Comparison of ENCODE assay signal across 8 cellular contexts in genomic region chr5:179805529-179806249, GRCh38. TPM values are rescaled to one million over a fixed set of nuclear protein-coding genes. Genes with fewer than 3 reads are reported as not detected.
DNase-seq lines count a peak whose midpoint lies in the region; ATAC-seq, FAIRE-seq and TF ChIP-seq lines count a peak whose summit lies in the region.

No MANE protein-coding gene starts in this region.

- no peaks in the 10 kb centered on the region for H3K27me3 ChIP-seq in K562 (ENCODE audit: control insufficient read depth in 2 of 2, insufficient read depth in 2 of 2, low read length in 2 of 2)
- no peaks in the 10 kb centered on the region for H3K27me3 ChIP-seq in keratinocyte (ENCODE audit: control insufficient read depth, extremely low read depth, insufficient read depth, low read length)

- dilution Hi-C loops in keratinocyte (cut with MboI; ENCODE audit: extremely low pct_ligation_motif_present, low sequenced_read_pairs) = no loop called here

- peak; percentile 59 for ATAC-seq in K562
- peak; percentile 27 for ATAC-seq in stimulated activated effector memory CD8-positive, alpha-beta T cell treated with anti-CD3 and anti-CD28 coated beads, Interleukin-12 subunit alpha, Interleukin-12 subunit beta, amount 100 ng/mL, for 72 hours

- H3K4me2 ChIP-seq in K562 (ENCODE audit: insufficient read depth, low read length) (peak overlapping the region; percentile 83), keratinocyte (ENCODE audit: control insufficient read depth, extremely low read depth, insufficient read depth, low read depth, low read length) (peak overlapping the region; percentile 88)

- peak overlapping the region; percentile 84 to 91 for H3K9ac ChIP-seq in K562 (ENCODE audit: insufficient read depth in 1 of 2, low read depth in 2 of 2, low read length in 2 of 2)
- peak overlapping the region; percentile 80 for H3K9ac ChIP-seq in keratinocyte (ENCODE audit: control insufficient read depth, extremely low read depth, insufficient read depth, low read length)

- H3K27ac ChIP-seq in K562 (ENCODE audit: extremely low read depth, low read depth, low read length) (peak overlapping the region; percentile 88), keratinocyte (ENCODE audit: control insufficient read depth, insufficient read depth, low read length) (peak overlapping the region; percentile 52)

- H3K9me3 Mint-ChIP-seq in stimulated activated effector memory CD8-positive, alpha-beta T cell treated with anti-CD3 and anti-CD28 coated beads, Interleukin-12 subunit alpha, Interleukin-12 subunit beta, amount 100 ng/mL, for 72 hours = no peaks in the 10 kb centered on the region

- 18% methylated on average over 30 of the region's 65 CpGs for WGBS in K562 (ENCODE audit: insufficient coverage, low coverage, missing lambda C conversion rate)

- TF ChIP-seq CTCF in K562 (IDR thresholded peaks at IDR 0.05 in 2 of 3, conservative IDR thresholded peaks at IDR 0.05 in 1 of 3; ENCODE audit: insufficient read depth in 2 of 3, low read depth in 1 of 3, low read length in 3 of 3) = 0 out of 6 replicates have a peak, but pooled peaks of 1 of the 3 experiments have one; percentile 7
- TF ChIP-seq CTCF in keratinocyte (optimal IDR thresholded peaks at IDR 0.05 in 1 of 3, IDR thresholded peaks at IDR 0.05 in 1 of 3, conservative IDR thresholded peaks at IDR 0.05 in 1 of 3; ENCODE audit: extremely low read depth in 1 of 3, insufficient read depth in 2 of 3, low read length in 3 of 3) = no peak

- H3K4me1 Mint-ChIP-seq in stimulated activated effector memory CD8-positive, alpha-beta T cell treated with anti-CD3 and anti-CD28 coated beads, Interleukin-12 subunit alpha, Interleukin-12 subunit beta, amount 100 ng/mL, for 72 hours = peaks cover 40% of the 10 kb centered on the region

- H2AFZ ChIP-seq in K562 (ENCODE audit: low read depth, low read length) = peak overlapping the region; percentile 82
- H2AFZ ChIP-seq in keratinocyte (ENCODE audit: control insufficient read depth, low read length) = peak overlapping the region; percentile 9

- H3K9me1 ChIP-seq in K562 (ENCODE audit: control insufficient read depth, insufficient read depth, low read length) = peaks cover 6% of the 10 kb centered on the region
- no peaks in the 10 kb centered on the region for H3K9me1 ChIP-seq in keratinocyte (ENCODE audit: control insufficient read depth, extremely low read depth, insufficient read depth, low read length)

- H3K9me3 ChIP-seq in K562 (replicated peaks; ENCODE audit: control insufficient read depth, insufficient read depth, low read depth, low read length) (no peaks in the 10 kb centered on the region), keratinocyte (ENCODE audit: control insufficient read depth, low read depth, low read length) (no peaks in the 10 kb centered on the region)

- peak overlapping the region; percentile 90 for H3K27ac Mint-ChIP-seq in stimulated activated effector memory CD8-positive, alpha-beta T cell treated with anti-CD3 and anti-CD28 coated beads, Interleukin-12 subunit alpha, Interleukin-12 subunit beta, amount 100 ng/mL, for 72 hours

- FAIRE-seq in K562 (lab: Jason Lieb, UNC) (no peak), keratinocyte (lab: Jason Lieb, UNC) (no peak)

- peak overlapping the region; percentile 84 for H3K4me3 Mint-ChIP-seq in stimulated activated effector memory CD8-positive, alpha-beta T cell treated with anti-CD3 and anti-CD28 coated beads, Interleukin-12 subunit alpha, Interleukin-12 subunit beta, amount 100 ng/mL, for 72 hours

- intact Hi-C loops in K562 (cut with micrococcal nuclease) = loop anchor here (2.0 to 5.0 kb wide), 3 partner anchors 13 to 102 kb away; partner anchors contain the start of gene TBC1D9B

- TF ChIP-seq POLR2A in K562 (conservative IDR thresholded peaks at IDR 0.05) = no peak

- H3K4me3 ChIP-seq in K562 (peak overlapping the region; percentile 76), keratinocyte (ENCODE audit: control insufficient read depth in 2 of 3, extremely low read depth in 1 of 3, insufficient read depth in 2 of 3, low read depth in 1 of 3, low read length in 3 of 3) (peak overlapping the region; percentile 77 to 87 (median 78))

- TF ChIP-seq RAD21 in K562 (CRISPR knock-in tag; conservative IDR thresholded peaks at IDR 0.05 in 1 of 2, IDR thresholded peaks at IDR 0.05 in 1 of 2) = peak in 1 of 2 experiments; percentile 23; a peak in 1 of 4 replicates

- peaks cover 21% of the 10 kb centered on the region for H3K36me3 Mint-ChIP-seq in stimulated activated effector memory CD8-positive, alpha-beta T cell treated with anti-CD3 and anti-CD28 coated beads, Interleukin-12 subunit alpha, Interleukin-12 subunit beta, amount 100 ng/mL, for 72 hours

- CTCF ChIA-PET in K562 (lab: Yijun Ruan, JAX; ENCODE audit: low intra/inter-chr PET ratio) = no interaction called here

- H3K4me1 ChIP-seq in K562 (replicated peaks in 1 of 2; ENCODE audit: control insufficient read depth in 2 of 2, insufficient read depth in 2 of 2, low read length in 2 of 2) = peaks cover 23 to 66% of the 10 kb centered on the region in 2 experiments
- peaks cover 20% of the 10 kb centered on the region for H3K4me1 ChIP-seq in keratinocyte (ENCODE audit: control insufficient read depth, extremely low read depth, insufficient read depth, low read length)

- TF ChIP-seq EP300 in K562 (IDR thresholded peaks at IDR 0.05; ENCODE audit: low read length) = no peak

- BruUV-seq in K562 (replicated peaks; lab: Mats Ljungman, UMichigan) = no TSS peak

- POLR2A ChIA-PET in K562 (lab: Yijun Ruan, JAX) = interaction anchor here (0.6 to 1.1 kb wide), 4 partner anchors 14 to 125 kb away, joined by 3 to 4 read pairs (median 3); partner anchors contain the start of genes CBY3 and SQSTM1

- peak; percentile 44 for DNase-seq in NCI-H748 (lab: John Stamatoyannopoulos, UW; ENCODE audit: unreplicated experiment)
- DNase-seq in NCI-H748 treated with DMSO at 0.1 percent for 48 hours (lab: John Stamatoyannopoulos, UW) = no peak
- peak; percentile 52 for DNase-seq in HCEC 1CT
- DNase-seq in NCI-H146 treated with DMSO at 0.1 percent for 48 hours (lab: John Stamatoyannopoulos, UW; ENCODE audit: unreplicated experiment) = peak; percentile 0
- peak; percentile 69 to 79 (median 77) for DNase-seq in K562 (ENCODE audit: extremely low read depth in 1 of 4, low spot score in 3 of 4)
- DNase-seq in keratinocyte (ENCODE audit: low read depth, low spot score) = no peak
- no peak for DNase-seq in stimulated activated effector memory CD8-positive, alpha-beta T cell treated with anti-CD3 and anti-CD28 coated beads, Interleukin-12 subunit alpha, Interleukin-12 subunit beta, amount 100 ng/mL, for 72 hours (ENCODE audit: low spot score in 2 of 2)
- DNase-seq in NCI-H1105 treated with DMSO at 0.1 percent for 48 hours (lab: John Stamatoyannopoulos, UW) = no peak

- H3K79me2 ChIP-seq in K562 (ENCODE audit: control insufficient read depth, insufficient read depth, low read length) (peaks cover 46% of the 10 kb centered on the region), keratinocyte (ENCODE audit: control insufficient read depth, insufficient read depth, low read length) (peaks cover 33% of the 10 kb centered on the region)

- no peaks in the 10 kb centered on the region for H4K20me1 ChIP-seq in K562 (replicated peaks; ENCODE audit: control insufficient read depth, insufficient read depth, low read length)
- H4K20me1 ChIP-seq in keratinocyte (ENCODE audit: control insufficient read depth, extremely low read depth, insufficient read depth, low read length) = peaks cover 6% of the 10 kb centered on the region

- H3K36me3 ChIP-seq in K562 (ENCODE audit: control insufficient read depth, insufficient read depth, low read length) = peaks cover 36% of the 10 kb centered on the region; the same call in 2 of the 3 replicates
- H3K36me3 ChIP-seq in keratinocyte (ENCODE audit: control insufficient read depth in 2 of 2, extremely low read depth in 1 of 2, insufficient read depth in 2 of 2, low read length in 2 of 2) = peaks cover 0 to 10% of the 10 kb centered on the region in 2 experiments

- in situ Hi-C loops in K562 (cut with MboI) = no loop called here

RNA-seq across cellular contexts. Expression of gene MGAT4B, which starts 1.0 kb away (rescaled TPM):
- 133 and 442 TPM in 2 replicates for total RNA-seq in K562 (2011; cell fraction: chromatin; rRNA removed; ENCODE audit: low replicate concordance)
- total RNA-seq in K562 (2011; cell fraction: nucleolus; rRNA removed) = 330 and 396 TPM in 2 replicates
- 200 and 206 TPM in 2 replicates for total RNA-seq in K562 (2011; cell fraction: nucleoplasm; rRNA removed)
- total RNA-seq in K562 (2014; rRNA removed) (75.4 and 97.9 TPM in 2 replicates), K562 (2014; rRNA removed; fragmentation: Illumina TruSeq; extraction: Trizol) (53.9 and 64.8 TPM in 2 replicates), K562 (2015; rRNA removed; fragmentation: Illumina TruSeq; extraction: Trizol) (62.2 and 64.4 TPM in 2 replicates), K562 (2021) (120 and 133 TPM in 2 replicates)
- polyA plus RNA-seq in K562 (2011; rRNA removed) (77.2 and 79.8 TPM in 2 replicates), K562 (2014; fragmentation: Illumina TruSeq; extraction: Trizol) (80.2 and 90.3 TPM in 2 replicates), K562 (2014; fragmentation: Nextera tagmentation; extraction: Ambion mirVana) (under 1 TPM; 0.34 to 0.37 TPM), K562 (2014; rRNA removed) (75.9 and 88.5 TPM in 2 replicates), keratinocyte (69.8 to 173 TPM (median 89.1 TPM) in 3 replicates)
- 88.2 and 150 TPM in 2 replicates for polyA plus RNA-seq in K562 (2011; cell fraction: cytosol; rRNA removed)
- 249 and 384 TPM in 2 replicates for polyA plus RNA-seq in K562 (2011; cell fraction: nucleus; rRNA removed)
- polyA plus RNA-seq in K562 (2012) = 107 and 152 TPM in 2 replicates
- 44.9 and 70.3 TPM in 2 replicates for polyA minus RNA-seq in K562 (2011; rRNA and poly(A)+ RNA removed)
- polyA minus RNA-seq in K562 (2011; cell fraction: cytosol; rRNA and poly(A)+ RNA removed) = 77.2 and 90.7 TPM in 2 replicates
- polyA minus RNA-seq in K562 (2011; cell fraction: nucleus; rRNA and poly(A)+ RNA removed) = 113 and 122 TPM in 2 replicates
- polyA plus RNA-seq in keratinocyte (2011; ENCODE audit: low read depth) = 177 TPM
- polyA plus RNA-seq in keratinocyte (2011; cell fraction: cytosol; rRNA removed) = 126 and 152 TPM in 2 replicates
- 227 and 261 TPM in 2 replicates for polyA plus RNA-seq in keratinocyte (2011; cell fraction: nucleus; rRNA removed)
- polyA plus RNA-seq in keratinocyte (2012; ENCODE audit: low replicate concordance) = 106 and 109 TPM in 2 replicates
- 108 to 245 TPM (median 131 TPM) in 3 replicates for polyA minus RNA-seq in keratinocyte
- polyA minus RNA-seq in keratinocyte (2011; cell fraction: cytosol; rRNA and poly(A)+ RNA removed) = 213 TPM
- polyA minus RNA-seq in keratinocyte (2011; cell fraction: nucleus; rRNA and poly(A)+ RNA removed) = 109 and 127 TPM in 2 replicates

RNA-seq across cellular contexts. Expression of gene LTC4S, which starts 11.9 kb away (rescaled TPM):
- 0.90 TPM in 1 of 2 replicates, not detected in the other for total RNA-seq in K562 (2011; cell fraction: chromatin; rRNA removed; ENCODE audit: low replicate concordance)
- total RNA-seq in K562 (2011; cell fraction: nucleolus; rRNA removed) = 0.83 and 1.1 TPM in 2 replicates
- total RNA-seq in K562 (2011; cell fraction: nucleoplasm; rRNA removed) = not detected in 2 replicates
- 0.77 TPM in 1 of 2 replicates, not detected in the other for total RNA-seq in K562 (2014; rRNA removed)
- total RNA-seq in K562 (2014; rRNA removed; fragmentation: Illumina TruSeq; extraction: Trizol) = not detected in 2 replicates
- total RNA-seq in K562 (2015; rRNA removed; fragmentation: Illumina TruSeq; extraction: Trizol) = not detected in 2 replicates
- total RNA-seq in K562 (2021) = 0.51 and 0.75 TPM in 2 replicates
- not detected in 2 replicates for polyA plus RNA-seq in K562 (2011; rRNA removed)
- not detected in 2 replicates for polyA plus RNA-seq in K562 (2011; cell fraction: cytosol; rRNA removed)
- 0.65 and 0.75 TPM in 2 replicates for polyA plus RNA-seq in K562 (2011; cell fraction: nucleus; rRNA removed)
- 0.47 TPM in 1 of 2 replicates, not detected in the other for polyA plus RNA-seq in K562 (2012)
- polyA plus RNA-seq in K562 (2014; fragmentation: Illumina TruSeq; extraction: Trizol) = not detected in 2 replicates
- not detected for polyA plus RNA-seq in K562 (2014; fragmentation: Nextera tagmentation; extraction: Ambion mirVana)
- polyA plus RNA-seq in K562 (2014; rRNA removed) = 0.17 TPM in 1 of 2 replicates, not detected in the other
- not detected in 2 replicates for polyA minus RNA-seq in K562 (2011; rRNA and poly(A)+ RNA removed)
- polyA minus RNA-seq in K562 (2011; cell fraction: cytosol; rRNA and poly(A)+ RNA removed) = not detected in 2 replicates
- polyA minus RNA-seq in K562 (2011; cell fraction: nucleus; rRNA and poly(A)+ RNA removed) = not detected in 2 replicates
- polyA plus RNA-seq in keratinocyte = 0.30 TPM in 1 of 3 replicates, not detected in the others
- polyA plus RNA-seq in keratinocyte (2011; ENCODE audit: low read depth) = not detected
- polyA plus RNA-seq in keratinocyte (2011; cell fraction: cytosol; rRNA removed) = 0.27 TPM in 1 of 2 replicates, not detected in the other
- polyA plus RNA-seq in keratinocyte (2011; cell fraction: nucleus; rRNA removed) = not detected in 2 replicates
- polyA plus RNA-seq in keratinocyte (2012; ENCODE audit: low replicate concordance) = 0.32 and 0.61 TPM in 2 replicates
- polyA minus RNA-seq in keratinocyte = not detected in 3 replicates
- polyA minus RNA-seq in keratinocyte (2011; cell fraction: cytosol; rRNA and poly(A)+ RNA removed) = not detected
- polyA minus RNA-seq in keratinocyte (2011; cell fraction: nucleus; rRNA and poly(A)+ RNA removed) = not detected in 2 replicates

RNA-seq across cellular contexts. Expression of gene SQSTM1, which starts 15.0 kb away (rescaled TPM):
- total RNA-seq in K562 (2011; cell fraction: chromatin; rRNA removed; ENCODE audit: low replicate concordance) = 89.8 and 300 TPM in 2 replicates
- 389 and 414 TPM in 2 replicates for total RNA-seq in K562 (2011; cell fraction: nucleolus; rRNA removed)
- total RNA-seq in K562 (2011; cell fraction: nucleoplasm; rRNA removed) = 172 and 183 TPM in 2 replicates
- total RNA-seq in K562 (2014; rRNA removed) (148 and 236 TPM in 2 replicates), K562 (2014; rRNA removed; fragmentation: Illumina TruSeq; extraction: Trizol) (32.0 and 37.6 TPM in 2 replicates), K562 (2015; rRNA removed; fragmentation: Illumina TruSeq; extraction: Trizol) (107 and 109 TPM in 2 replicates), K562 (2021) (148 and 151 TPM in 2 replicates)
- polyA plus RNA-seq in K562 (2011; rRNA removed) (44.8 and 45.2 TPM in 2 replicates), K562 (2014; fragmentation: Illumina TruSeq; extraction: Trizol) (75.0 and 79.8 TPM in 2 replicates), K562 (2014; fragmentation: Nextera tagmentation; extraction: Ambion mirVana) (1 to 10 TPM; 5.6 to 8.2 TPM), K562 (2014; rRNA removed) (64.0 and 70.7 TPM in 2 replicates), keratinocyte (75.7 to 170 TPM (median 116 TPM) in 3 replicates)
- 47.2 and 77.9 TPM in 2 replicates for polyA plus RNA-seq in K562 (2011; cell fraction: cytosol; rRNA removed)
- polyA plus RNA-seq in K562 (2011; cell fraction: nucleus; rRNA removed) = 132 and 257 TPM in 2 replicates
- 159 and 567 TPM in 2 replicates for polyA plus RNA-seq in K562 (2012)
- polyA minus RNA-seq in K562 (2011; rRNA and poly(A)+ RNA removed) = 25.0 and 34.0 TPM in 2 replicates
- 82.1 and 107 TPM in 2 replicates for polyA minus RNA-seq in K562 (2011; cell fraction: cytosol; rRNA and poly(A)+ RNA removed)
- polyA minus RNA-seq in K562 (2011; cell fraction: nucleus; rRNA and poly(A)+ RNA removed) = 184 and 191 TPM in 2 replicates
- polyA plus RNA-seq in keratinocyte (2011; ENCODE audit: low read depth) = 213 TPM
- 114 and 159 TPM in 2 replicates for polyA plus RNA-seq in keratinocyte (2011; cell fraction: cytosol; rRNA removed)
- 252 and 279 TPM in 2 replicates for polyA plus RNA-seq in keratinocyte (2011; cell fraction: nucleus; rRNA removed)
- 242 and 584 TPM in 2 replicates for polyA plus RNA-seq in keratinocyte (2012; ENCODE audit: low replicate concordance)
- 75.7 to 129 TPM (median 109 TPM) in 3 replicates for polyA minus RNA-seq in keratinocyte
- polyA minus RNA-seq in keratinocyte (2011; cell fraction: cytosol; rRNA and poly(A)+ RNA removed) = 346 TPM
- 576 and 665 TPM in 2 replicates for polyA minus RNA-seq in keratinocyte (2011; cell fraction: nucleus; rRNA and poly(A)+ RNA removed)

RNA-seq across cellular contexts. Expression of gene MRNIP, which starts 52.9 kb away (rescaled TPM):
- total RNA-seq in K562 (2011; cell fraction: chromatin; rRNA removed; ENCODE audit: low replicate concordance) = 168 and 262 TPM in 2 replicates
- total RNA-seq in K562 (2011; cell fraction: nucleolus; rRNA removed) = 113 and 114 TPM in 2 replicates
- total RNA-seq in K562 (2011; cell fraction: nucleoplasm; rRNA removed) = 118 and 124 TPM in 2 replicates
- total RNA-seq in K562 (2014; rRNA removed) = 16.8 and 22.7 TPM in 2 replicates
- total RNA-seq in K562 (2014; rRNA removed; fragmentation: Illumina TruSeq; extraction: Trizol) = 7.2 and 9.7 TPM in 2 replicates
- total RNA-seq in K562 (2015; rRNA removed; fragmentation: Illumina TruSeq; extraction: Trizol) = 10.4 and 12.2 TPM in 2 replicates
- total RNA-seq in K562 (2021) = 18.4 and 20.7 TPM in 2 replicates
- 25.6 and 35.4 TPM in 2 replicates for polyA plus RNA-seq in K562 (2011; rRNA removed)
- polyA plus RNA-seq in K562 (2011; cell fraction: cytosol; rRNA removed) = 18.4 and 20.1 TPM in 2 replicates
- polyA plus RNA-seq in K562 (2011; cell fraction: nucleus; rRNA removed) = 148 and 191 TPM in 2 replicates
- polyA plus RNA-seq in K562 (2012) = 18.9 and 21.4 TPM in 2 replicates
- 18.0 and 18.5 TPM in 2 replicates for polyA plus RNA-seq in K562 (2014; fragmentation: Illumina TruSeq; extraction: Trizol)
- polyA plus RNA-seq in K562 (2014; fragmentation: Nextera tagmentation; extraction: Ambion mirVana) = 1 to 10 TPM; 3.6 to 6.2 TPM
- polyA plus RNA-seq in K562 (2014; rRNA removed) = 39.0 and 42.7 TPM in 2 replicates
- 8.8 and 10.6 TPM in 2 replicates for polyA minus RNA-seq in K562 (2011; rRNA and poly(A)+ RNA removed)
- 5.3 and 8.0 TPM in 2 replicates for polyA minus RNA-seq in K562 (2011; cell fraction: cytosol; rRNA and poly(A)+ RNA removed)
- polyA minus RNA-seq in K562 (2011; cell fraction: nucleus; rRNA and poly(A)+ RNA removed) = 21.1 and 26.9 TPM in 2 replicates
- 12.3 to 19.9 TPM (median 14.9 TPM) in 3 replicates for polyA plus RNA-seq in keratinocyte
- polyA plus RNA-seq in keratinocyte (2011; ENCODE audit: low read depth) = 10.0 TPM
- 5.1 and 5.7 TPM in 2 replicates for polyA plus RNA-seq in keratinocyte (2011; cell fraction: cytosol; rRNA removed)
- 97.9 and 116 TPM in 2 replicates for polyA plus RNA-seq in keratinocyte (2011; cell fraction: nucleus; rRNA removed)
- polyA plus RNA-seq in keratinocyte (2012; ENCODE audit: low replicate concordance) = 10.0 and 27.9 TPM in 2 replicates
- polyA minus RNA-seq in keratinocyte = 7.6 to 12.9 TPM (median 12.3 TPM) in 3 replicates
- polyA minus RNA-seq in keratinocyte (2011; cell fraction: cytosol; rRNA and poly(A)+ RNA removed) = 3.3 TPM
- 9.5 and 21.6 TPM in 2 replicates for polyA minus RNA-seq in keratinocyte (2011; cell fraction: nucleus; rRNA and poly(A)+ RNA removed)

Comparison
In these comparisons a context has a peak if more than half of its experiments do, and no peak if none do; other contexts are left out.
1. DNase-seq: peak in NCI-H748 (single experiment), HCEC 1CT (single experiment), NCI-H146 treated with DMSO at 0.1 percent for 48 hours (single experiment) and K562 (4 of 4); none in NCI-H748 treated with DMSO at 0.1 percent for 48 hours (single experiment), keratinocyte (single experiment), stimulated activated effector memory CD8-positive, alpha-beta T cell treated with anti-CD3 and anti-CD28 coated beads, Interleukin-12 subunit alpha, Interleukin-12 subunit beta, amount 100 ng/mL, for 72 hours (0 of 2) and NCI-H1105 treated with DMSO at 0.1 percent for 48 hours (single experiment).